In the genomic region with DNA sequence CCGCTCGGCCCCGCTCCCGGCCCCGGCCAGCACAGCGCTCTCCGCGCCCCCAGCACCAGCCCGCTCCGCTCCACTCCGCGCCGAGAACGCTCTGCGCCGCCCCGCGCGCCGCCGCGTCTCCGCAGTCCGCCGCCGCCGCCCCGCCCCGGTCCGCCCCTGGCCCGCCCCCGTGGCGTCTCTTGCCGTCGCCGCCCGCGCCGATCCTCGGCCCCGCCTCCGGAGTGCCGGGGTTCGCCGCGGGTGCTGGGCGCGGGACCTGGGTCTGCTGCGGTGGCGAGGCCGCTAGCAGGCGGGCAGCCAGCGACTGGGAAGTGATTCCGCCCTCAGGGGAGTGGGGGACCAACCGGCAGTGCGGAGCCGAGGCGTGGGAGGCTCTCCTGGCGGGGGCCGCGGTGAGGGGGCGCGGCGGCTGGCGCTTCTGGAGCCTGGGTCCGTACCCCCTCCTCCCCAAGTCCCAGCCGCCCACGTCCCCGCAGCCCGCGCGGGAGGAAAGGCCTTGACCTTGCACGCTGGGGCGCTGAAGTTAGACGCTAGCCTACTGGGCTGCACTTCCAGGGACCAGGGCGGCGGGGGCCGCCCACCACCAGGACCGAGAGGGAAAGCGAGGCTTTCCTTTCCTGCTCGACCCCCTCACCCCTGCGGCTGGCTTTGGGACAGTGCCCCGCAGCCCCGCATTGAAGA, we compare ENCODE assay signal across 8 cellular contexts. TPM values are rescaled to one million over a fixed set of nuclear protein-coding genes. Genes with fewer than 3 reads are reported as not detected.
DNase-seq lines count a peak whose midpoint lies in the region; ATAC-seq and FAIRE-seq lines count a peak whose summit lies in the region.

A gene with protein sequence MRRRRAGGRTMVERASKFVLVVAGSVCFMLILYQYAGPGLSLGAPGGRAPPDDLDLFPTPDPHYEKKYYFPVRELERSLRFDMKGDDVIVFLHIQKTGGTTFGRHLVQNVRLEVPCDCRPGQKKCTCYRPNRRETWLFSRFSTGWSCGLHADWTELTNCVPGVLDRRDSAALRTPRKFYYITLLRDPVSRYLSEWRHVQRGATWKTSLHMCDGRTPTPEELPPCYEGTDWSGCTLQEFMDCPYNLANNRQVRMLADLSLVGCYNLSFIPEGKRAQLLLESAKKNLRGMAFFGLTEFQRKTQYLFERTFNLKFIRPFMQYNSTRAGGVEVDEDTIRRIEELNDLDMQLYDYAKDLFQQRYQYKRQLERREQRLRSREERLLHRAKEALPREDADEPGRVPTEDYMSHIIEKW (minus strand): TSS at position 93 of the 681 bp plus-strand sequence. CDS start 305 bp downstream, outside the sequence.

- CTCF ChIA-PET in activated CD8-positive, alpha-beta memory T cell treated with anti-CD3 and anti-CD28 coated beads for 36 hours (lab: Charles Lee): no interaction called here

- no peak for FAIRE-seq in GM19239 (lab: Jason Lieb, UNC)

- POLR2A ChIA-PET in activated CD8-positive, alpha-beta memory T cell treated with anti-CD3 and anti-CD28 coated beads for 36 hours (lab: Charles Lee): no interaction called here

- peak in 12 of 14 donors; percentile 55 to 93 (median 78) for DNase-seq in C1 segment of cervical spinal cord (lab: John Stamatoyannopoulos, UW)
- DNase-seq in GM19239 (ENCODE audit: insufficient read length, low spot score): peak; percentile 91
- DNase-seq in NOMO-1 treated with DMSO at 0.1 percent for 48 hours (lab: John Stamatoyannopoulos, UW; ENCODE audit: unreplicated experiment): peak; percentile 65
- peak; percentile 77 for DNase-seq in effector CD8-positive, alpha-beta T cell (lab: John Stamatoyannopoulos, UW)
- DNase-seq in medulla oblongata (ENCODE audit: extremely low spot score): peak; percentile 86
- DNase-seq in stimulated activated CD4-positive, alpha-beta T cell treated with anti-CD3 and anti-CD28 coated beads, TNF-alpha, amount 100 ng/mL, for 48 hours (ENCODE audit: low read depth in 3 of 3): peak; percentile 74 to 87 (median 74)

- ATAC-seq in HG03442 (IDR thresholded peaks at IDR 0.05; ENCODE audit: unreplicated experiment): peak; percentile 59

RNA-seq across cellular contexts. Expression of the gene that starts here (rescaled TPM):
- total RNA-seq in activated CD8-positive, alpha-beta memory T cell treated with anti-CD3 and anti-CD28 coated beads for 36 hours: 10 to 100 TPM; 16.0 to 18.1 TPM

Comparison
In these comparisons a context has a peak if more than half of its experiments do, and no peak if none do; other contexts are left out.
1. Peak in every context shown above with its lines: DNase-seq and ATAC-seq.